18 cellular contexts compared by ENCODE assay signal in the genomic region with DNA sequence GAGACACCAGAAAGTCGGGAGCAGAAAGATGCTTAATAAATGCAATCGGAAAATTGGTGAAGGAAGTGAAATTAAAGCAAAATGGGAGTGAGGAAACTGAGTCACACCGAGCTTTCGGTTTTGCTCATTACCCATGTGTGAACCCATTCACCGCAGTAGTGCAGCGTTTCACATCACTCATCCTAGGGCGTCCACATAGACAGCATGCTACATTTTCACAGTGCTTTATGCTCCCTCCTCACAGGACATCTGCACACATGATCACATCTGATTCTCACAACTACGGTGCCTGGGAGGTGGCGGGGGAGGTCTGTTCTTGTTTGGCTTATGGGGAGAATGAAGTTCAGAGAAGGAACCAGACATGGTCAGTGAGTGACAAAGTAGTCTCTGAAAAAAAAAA.
"Had no signal": no experiment of that assay in that cellular context is flagged by ENCODE, and none has a peak within 500 bp of the region (broad histone marks: within the 10 kb centered on the region; RNA-seq: fewer than 3 reads in every experiment).

No MANE protein-coding gene starts in this region.

- H3K4me1 Mint-ChIP-seq: stimulated activated naive B cell treated with anti-CD40 and anti-IgM and Interleukin-4, amounts not matched to agents 10 μg/mL and 1 μg/mL and 100 μg/mL, for 72 hours had no signal

- H3K9me3 Mint-ChIP-seq: activated naive CD8-positive, alpha-beta T cell treated with anti-CD3 and anti-CD28 coated beads, Interleukin-2, amount 10 ng/mL, durations not matched to agents 7 days and 5 days; effector memory CD8-positive, alpha-beta T cell; naive thymus-derived CD8-positive, alpha-beta T cell; stimulated activated naive B cell treated with anti-CD40 and anti-IgM and Interleukin-4, amounts not matched to agents 10 μg/mL and 1 μg/mL and 100 μg/mL, for 72 hours; WTC11 had no signal

- H3K27me3 Mint-ChIP-seq: stimulated activated naive B cell treated with anti-CD40 and anti-IgM and Interleukin-4, amounts not matched to agents 10 μg/mL and 1 μg/mL and 100 μg/mL, for 72 hours had no signal

- H3K27ac Mint-ChIP-seq: activated naive CD8-positive, alpha-beta T cell treated with anti-CD3 and anti-CD28 coated beads, Interleukin-2, amount 10 ng/mL, durations not matched to agents 7 days and 5 days; effector memory CD8-positive, alpha-beta T cell; naive thymus-derived CD8-positive, alpha-beta T cell; stimulated activated naive B cell treated with anti-CD40 and anti-IgM and Interleukin-4, amounts not matched to agents 10 μg/mL and 1 μg/mL and 100 μg/mL, for 72 hours; WTC11 had no signal

- H3K36me3 Mint-ChIP-seq: activated naive CD8-positive, alpha-beta T cell treated with anti-CD3 and anti-CD28 coated beads, Interleukin-2, amount 10 ng/mL, durations not matched to agents 7 days and 5 days; naive thymus-derived CD8-positive, alpha-beta T cell; stimulated activated naive B cell treated with anti-CD40 and anti-IgM and Interleukin-4, amounts not matched to agents 10 μg/mL and 1 μg/mL and 100 μg/mL, for 72 hours had no signal

- DNase-seq: activated effector memory CD4-positive, alpha-beta T cell treated with Interleukin-2 at 50 U/mL for 16 hours; activated naive CD8-positive, alpha-beta T cell treated with anti-CD3 and anti-CD28 coated beads, Interleukin-2, amount 10 ng/mL, durations not matched to agents 7 days and 5 days; anterior cingulate cortex; dermis blood vessel endothelial cell; effector memory CD8-positive, alpha-beta T cell; foreskin keratinocyte; glutamatergic neuron; hypothalamus; kidney; left lung; mammary epithelial cell; naive thymus-derived CD8-positive, alpha-beta T cell; posterior cingulate gyrus; retina; stimulated activated naive B cell treated with anti-CD40 and anti-IgM and Interleukin-4, amounts not matched to agents 10 μg/mL and 1 μg/mL and 100 μg/mL, for 72 hours; substantia nigra; uterus had no signal

- H3K4me3 Mint-ChIP-seq: activated naive CD8-positive, alpha-beta T cell treated with anti-CD3 and anti-CD28 coated beads, Interleukin-2, amount 10 ng/mL, durations not matched to agents 7 days and 5 days; naive thymus-derived CD8-positive, alpha-beta T cell; stimulated activated naive B cell treated with anti-CD40 and anti-IgM and Interleukin-4, amounts not matched to agents 10 μg/mL and 1 μg/mL and 100 μg/mL, for 72 hours; WTC11 had no signal
